In the genomic region with DNA sequence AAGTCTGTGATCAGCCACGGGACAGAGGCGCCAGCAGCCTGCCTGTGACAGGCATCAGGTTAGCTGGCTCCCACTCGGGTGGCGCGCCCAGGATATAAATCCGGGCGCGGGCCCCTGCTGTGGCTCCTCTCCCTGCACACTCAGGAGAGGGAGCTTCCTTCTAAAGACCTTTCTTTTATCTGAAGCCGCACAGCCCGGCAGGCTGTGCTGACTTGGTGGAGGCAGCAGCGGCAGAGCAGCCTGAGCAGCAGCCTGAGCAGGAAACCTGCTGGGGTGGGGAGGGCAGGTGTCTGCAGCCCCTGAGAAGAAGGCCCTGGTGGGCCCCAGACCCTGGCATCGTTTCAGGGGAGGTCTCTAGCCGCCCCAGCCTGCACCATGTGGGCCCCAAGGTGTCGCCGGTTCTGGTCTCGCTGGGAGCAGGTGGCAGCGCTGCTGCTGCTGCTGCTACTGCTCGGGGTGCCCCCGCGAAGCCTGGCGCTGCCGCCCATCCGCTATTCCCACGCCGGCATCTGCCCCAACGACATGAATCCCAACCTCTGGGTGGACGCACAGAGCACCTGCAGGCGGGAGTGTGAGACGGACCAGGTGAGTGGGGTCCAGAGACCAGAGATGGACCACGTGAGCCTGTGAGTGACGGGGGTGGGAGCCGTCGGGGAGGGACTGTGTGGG, we compare ENCODE assay signal across 11 cellular contexts. TPM values are rescaled to one million over a fixed set of nuclear protein-coding genes. Genes with fewer than 3 reads are reported as not detected.
DNase-seq lines count a peak whose midpoint lies in the region; ATAC-seq and TF ChIP-seq lines count a peak whose summit lies in the region.
"Had no signal": no experiment of that assay in that cellular context is flagged by ENCODE, and none has a peak within 500 bp of the region (broad histone marks: within the 10 kb centered on the region; RNA-seq: fewer than 3 reads in every experiment).

A gene with protein sequence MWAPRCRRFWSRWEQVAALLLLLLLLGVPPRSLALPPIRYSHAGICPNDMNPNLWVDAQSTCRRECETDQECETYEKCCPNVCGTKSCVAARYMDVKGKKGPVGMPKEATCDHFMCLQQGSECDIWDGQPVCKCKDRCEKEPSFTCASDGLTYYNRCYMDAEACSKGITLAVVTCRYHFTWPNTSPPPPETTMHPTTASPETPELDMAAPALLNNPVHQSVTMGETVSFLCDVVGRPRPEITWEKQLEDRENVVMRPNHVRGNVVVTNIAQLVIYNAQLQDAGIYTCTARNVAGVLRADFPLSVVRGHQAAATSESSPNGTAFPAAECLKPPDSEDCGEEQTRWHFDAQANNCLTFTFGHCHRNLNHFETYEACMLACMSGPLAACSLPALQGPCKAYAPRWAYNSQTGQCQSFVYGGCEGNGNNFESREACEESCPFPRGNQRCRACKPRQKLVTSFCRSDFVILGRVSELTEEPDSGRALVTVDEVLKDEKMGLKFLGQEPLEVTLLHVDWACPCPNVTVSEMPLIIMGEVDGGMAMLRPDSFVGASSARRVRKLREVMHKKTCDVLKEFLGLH (plus strand): TSS at position 24 of the 669 bp plus-strand sequence. CDS start 352 bp downstream, at position 376.

- TF ChIP-seq POLR2A in tibial nerve (IDR thresholded peaks at IDR 0.05) = no peak

- CTCF ChIA-PET in SK-N-SH (lab: Yijun Ruan, JAX) = interaction anchor here (1.2 to 8.1 kb wide), 4 partner anchors 17 to 51 kb away, joined by 3 to 100 read pairs (median 28); no protein-coding TSS in a partner anchor

- no peaks in the 10 kb centered on the region for H3F3A ChIP-seq in SK-N-SH (replicated peaks; ENCODE audit: insufficient read depth)

- H3K4me1 ChIP-seq in SK-N-SH (ENCODE audit: control insufficient read depth in 1 of 2, insufficient read depth in 2 of 2, low read depth in 1 of 2, low read length in 1 of 2) (peaks cover 0 to 12% of the 10 kb centered on the region in 2 experiments; a peak in 1 of 4 replicates), colonic mucosa (no peaks in the 10 kb centered on the region), muscle layer of colon (ENCODE audit: insufficient read depth, low read length) (no peaks in the 10 kb centered on the region), tibial nerve (peaks cover 0 to 44% (median 7%) of the 10 kb centered on the region in 4 donors)

- no peaks in the 10 kb centered on the region for H3K9me2 ChIP-seq in SK-N-SH

- H3K27me3 ChIP-seq in SK-N-SH (ENCODE audit: insufficient read depth) (no peaks in the 10 kb centered on the region; the same call in 1 of the 2 replicates), colonic mucosa (no peaks in the 10 kb centered on the region), muscle layer of colon (ENCODE audit: control insufficient read depth in 1 of 2, insufficient read depth in 2 of 2, low read length in 2 of 2) (no peaks in the 10 kb centered on the region), tibial nerve (no peaks in the 10 kb centered on the region)

- H3K9ac ChIP-seq in SK-N-SH (no peak within 1 kb of the TSS), colonic mucosa (ENCODE audit: low read depth in 2 of 2, low read length in 2 of 2) (peak within 1 kb of the TSS; percentile 39 to 61), muscle layer of colon (ENCODE audit: low read length) (no peak within 1 kb of the TSS)

- WGBS in SK-N-SH (ENCODE audit: low lambda C conversion rate) = 85% methylated on average over 24 of the region's 33 CpGs
- 76 to 79% methylated on average over 24 to 32 of the region's 33 CpGs for WGBS in tibial nerve, 2 donors

- TF ChIP-seq EP300 in SK-N-SH (IDR thresholded peaks at IDR 0.05; ENCODE audit: borderline replicate concordance in 1 of 2, low read depth in 1 of 2, low read length in 1 of 2) (no peak), tibial nerve (IDR thresholded peaks at IDR 0.05) (no peak)

- intact Hi-C loops in colonic mucosa (cut with DNase I) = no loop called here

- POLR2A ChIA-PET in SK-N-SH (lab: Yijun Ruan, JAX) = interaction anchor here (0.6 to 0.9 kb wide), 2 partner anchors 16 to 891 kb away, joined by 3 to 5 read pairs; no protein-coding TSS in a partner anchor

- H4K20me1 ChIP-seq in SK-N-SH (ENCODE audit: insufficient read depth) = no peaks in the 10 kb centered on the region

- DNase-seq in SK-N-SH (no peak), colonic mucosa (no peak), tibial nerve (ENCODE audit: low spot score in 2 of 2) (no peak), GF-D8 (lab: John Stamatoyannopoulos, UW) (no peak)
- DNase-seq in stimulated activated CD4-positive, alpha-beta T cell treated with anti-CD3 and anti-CD28 coated beads, Interleukin-1b, Interleukin-23, amount 100 ng/mL, for 48 hours = no peak
- DNase-seq in activated T-cell treated with anti-CD3 and anti-CD28 coated beads, Interleukin-2, amount 50 U/mL, for 1 hour = no peak
- DNase-seq: activated CD8-positive, alpha-beta T cell treated with anti-CD3 and anti-CD28 coated beads for 36 hours had no signal

- no peaks in the 10 kb centered on the region for H3K9me3 ChIP-seq in SK-N-SH
- no peaks in the 10 kb centered on the region for H3K9me3 ChIP-seq in colonic mucosa
- H3K9me3 ChIP-seq in muscle layer of colon (ENCODE audit: low read length) = no peaks in the 10 kb centered on the region
- H3K9me3 ChIP-seq in tibial nerve = no peaks in the 10 kb centered on the region

- H3K27ac ChIP-seq in SK-N-SH (ENCODE audit: low read depth in 2 of 2, low read length in 1 of 2) = no peak within 1 kb of the TSS
- H3K27ac ChIP-seq in colonic mucosa = no peak within 1 kb of the TSS
- no peak within 1 kb of the TSS for H3K27ac ChIP-seq in muscle layer of colon (ENCODE audit: low read depth, low read length)
- H3K27ac ChIP-seq in tibial nerve = peak within 1 kb of the TSS in 3 of 4 donors; percentile 0 to 77 (median 6)
- H3K27ac ChIP-seq: SK-N-MC had no signal

- H3K4me3 ChIP-seq in SK-N-SH (ENCODE audit: low read depth in 2 of 2, low read length in 1 of 2) (no peak within 1 kb of the TSS), colonic mucosa (peak within 1 kb of the TSS; percentile 12), muscle layer of colon (ENCODE audit: low read depth in 1 of 2, low read length in 2 of 2) (peak within 1 kb of the TSS; percentile 2 to 58), tibial nerve (peak within 1 kb of the TSS in 3 of 4 donors; percentile 24 to 42 (median 30))
- H3K4me3 ChIP-seq: SK-N-MC had no signal

- 0 out of 3 replicates have a peak, but pooled peaks have one; percentile 9 for ATAC-seq in SK-N-SH treated with all-trans-retinoic acid at 6 μM for 48 hours
- ATAC-seq: activated CD8-positive, alpha-beta T cell treated with anti-CD3 and anti-CD28 coated beads for 36 hours had no signal

- TF ChIP-seq CTCF in SK-N-SH (IDR thresholded peaks at IDR 0.05) (no peak), colonic mucosa (IDR thresholded peaks at IDR 0.05) (no peak), tibial nerve (IDR thresholded peaks at IDR 0.05) (no peak)

- H2AFZ ChIP-seq in SK-N-SH (ENCODE audit: low read depth) = no peak within 1 kb of the TSS

- no peak for TF ChIP-seq RAD21 in SK-N-SH (IDR thresholded peaks at IDR 0.05; ENCODE audit: low read length)

- no peaks in the 10 kb centered on the region for H3K79me2 ChIP-seq in SK-N-SH (ENCODE audit: insufficient read depth)

- H3K4me2 ChIP-seq in SK-N-SH = no peak within 1 kb of the TSS

- H3K36me3 ChIP-seq in SK-N-SH (replicated peaks in 1 of 2; ENCODE audit: control insufficient read depth in 1 of 2, insufficient read depth in 2 of 2, low read length in 1 of 2) (no peaks in the 10 kb centered on the region), colonic mucosa (no peaks in the 10 kb centered on the region), muscle layer of colon (ENCODE audit: insufficient read depth, low read length) (no peaks in the 10 kb centered on the region), tibial nerve (no peaks in the 10 kb centered on the region)

TF ChIP-seq in SK-N-SH treated with all-trans-retinoic acid at 6 μM for 48 hours, 23 proteins besides CTCF, POLR2A, EP300 and RAD21 (continues in another document):
- no peak for TF ChIP-seq BACH2 (CRISPR knock-in tag; IDR thresholded peaks at IDR 0.05; ENCODE audit: borderline replicate concordance)
- no peak for TF ChIP-seq ZC3H10 (CRISPR knock-in tag; IDR thresholded peaks at IDR 0.05)
- no peak for TF ChIP-seq ESRRG (CRISPR knock-in tag; IDR thresholded peaks at IDR 0.05)
- no peak for TF ChIP-seq OSR1 (CRISPR knock-in tag; IDR thresholded peaks at IDR 0.05)
- no peak for TF ChIP-seq TCF4 (CRISPR knock-in tag; IDR thresholded peaks at IDR 0.05; ENCODE audit: borderline replicate concordance)
- no peak for TF ChIP-seq ZNF565 (CRISPR knock-in tag; conservative IDR thresholded peaks at IDR 0.05; ENCODE audit: low read depth)
- no peak for TF ChIP-seq ZNF8 (CRISPR knock-in tag; IDR thresholded peaks at IDR 0.05)
- TF ChIP-seq RARB (CRISPR knock-in tag; IDR thresholded peaks at IDR 0.05) = no peak
- TF ChIP-seq CSDC2 (CRISPR knock-in tag; IDR thresholded peaks at IDR 0.05) = no peak

TF ChIP-seq in SK-N-SH, 30 proteins besides CTCF, POLR2A, EP300 and RAD21 (continues in another document):
- TF ChIP-seq TAF1 (IDR thresholded peaks at IDR 0.05; ENCODE audit: borderline replicate concordance, low read depth, low read length) = no peak
- no peak for TF ChIP-seq GATA2 (CRISPR knock-in tag; IDR thresholded peaks at IDR 0.05)
- no peak for TF ChIP-seq MEF2A (IDR thresholded peaks at IDR 0.05; ENCODE audit: borderline replicate concordance, low read depth)
- TF ChIP-seq RFX5 (IDR thresholded peaks at IDR 0.05; ENCODE audit: low read length) = no peak

RNA-seq across cellular contexts. Expression of the gene that starts here (rescaled TPM):
- polyA plus RNA-seq in SK-N-SH (2012; rRNA removed) = not detected in 2 replicates
- under 0.01 TPM in 1 of 2 replicates, not detected in the other for polyA plus RNA-seq in SK-N-SH (2012; cell fraction: cytosol; rRNA removed)
- polyA plus RNA-seq in SK-N-SH (2012; cell fraction: nucleus; rRNA removed) = not detected in 2 replicates
- total RNA-seq in colonic mucosa (under 1 TPM; 0.10 to 0.13 TPM), tibial nerve (1 to 10 TPM in 3 of 4 donors, not detected in 1; 1.0 to 2.2 (median 1.2) TPM)
- total RNA-seq: activated CD8-positive, alpha-beta T cell treated with anti-CD3 and anti-CD28 coated beads for 36 hours; HT1080 had no signal

Comparison
In these comparisons a context has a peak if more than half of its experiments do, and no peak if none do; other contexts are left out.
1. H3K27ac ChIP-seq: peak in tibial nerve (3 of 4); none in SK-N-SH (0 of 2), colonic mucosa (single experiment) and muscle layer of colon (single experiment).
2. H3K4me3 ChIP-seq: peak in colonic mucosa (single experiment), muscle layer of colon (2 of 2) and tibial nerve (3 of 4); none in SK-N-SH (0 of 2).
3. H3K9ac ChIP-seq: peak in colonic mucosa (2 of 2); none in SK-N-SH (single experiment) and muscle layer of colon (single experiment).